In genomic region chr5:12277504-12278192, GRCh38 we compare ENCODE assay signal across 14 cellular contexts.
DNase-seq lines count a peak whose midpoint lies in the region; ATAC-seq and TF ChIP-seq lines count a peak whose summit lies in the region.
"Had no signal": no experiment of that assay in that cellular context is flagged by ENCODE, and none has a peak within 500 bp of the region (broad histone marks: within the 10 kb centered on the region; RNA-seq: fewer than 3 reads in every experiment).

No MANE protein-coding gene starts in this region.

- H3K14ac ChIP-seq in mesenchymal stem cell (ENCODE audit: low read length in 2 of 2), result no peak overlapping the region

- 88% methylated on average over 1 of the region's 2 CpGs for WGBS in mesenchymal stem cell

- no peak overlapping the region for H2BK5ac ChIP-seq in mesenchymal stem cell (ENCODE audit: low read depth, low read length, poor library complexity, severe bottlenecking)

- H3K27me3 ChIP-seq in DND-41 (ENCODE audit: insufficient read depth, low read length, poor library complexity), result no peaks in the 10 kb centered on the region
- no peaks in the 10 kb centered on the region for H3K27me3 ChIP-seq in mesenchymal stem cell (ENCODE audit: control insufficient read depth in 1 of 2, insufficient read depth in 1 of 2, low read length in 2 of 2)

- H4K20me1 ChIP-seq in DND-41 (ENCODE audit: insufficient read depth, low read length), result no peaks in the 10 kb centered on the region

- H3K18ac ChIP-seq in mesenchymal stem cell (ENCODE audit: low read depth in 1 of 2, low read length in 2 of 2), result no peak overlapping the region

- H2BK15ac ChIP-seq in mesenchymal stem cell (ENCODE audit: low read depth, poor library complexity, severe bottlenecking), result no peak overlapping the region

- H3K4me2 ChIP-seq in DND-41 (ENCODE audit: insufficient read depth, low read length) (no peak overlapping the region), mesenchymal stem cell (ENCODE audit: low read length, poor library complexity, severe bottlenecking) (no peak overlapping the region)

- H2BK12ac ChIP-seq in mesenchymal stem cell (ENCODE audit: low read length in 2 of 2), result no peak overlapping the region

- DNase-seq in DND-41, result peak; percentile 22
- no peak for DNase-seq in C1 segment of cervical spinal cord (lab: John Stamatoyannopoulos, UW)
- no peak for DNase-seq in mesenchymal stem cell
- no peak for DNase-seq in cerebellar cortex (ENCODE audit: low spot score)
- DNase-seq: activated naive CD8-positive, alpha-beta T cell treated with anti-CD3 and anti-CD28 coated beads, Interleukin-2, amount 10 ng/mL, durations not matched to agents 7 days and 5 days; DMS 273 treated with DMSO at 0.1 percent for 48 hours; NCI-H226; stimulated activated CD4-positive, alpha-beta T cell treated with anti-CD3 and anti-CD28 coated beads, Interleukin-4, amount 100 ng/mL, for 4 hours had no signal

- H2AFZ ChIP-seq in DND-41 (ENCODE audit: low read depth, low read length), result 0 out of 2 replicates have a peak overlapping the region, but pooled peaks have one; percentile 8
- no peak overlapping the region for H2AFZ ChIP-seq in mesenchymal stem cell (ENCODE audit: low read depth, low read length)

- no peak overlapping the region for H4K91ac ChIP-seq in mesenchymal stem cell (ENCODE audit: low read length)

- H3K79me2 ChIP-seq in DND-41 (ENCODE audit: insufficient read depth, low read length), result no peaks in the 10 kb centered on the region

- peaks cover 17% of the 10 kb centered on the region for H3K4me1 ChIP-seq in DND-41 (ENCODE audit: insufficient read depth, low read length)
- no peaks in the 10 kb centered on the region for H3K4me1 ChIP-seq in mesenchymal stem cell (ENCODE audit: control insufficient read depth, insufficient read depth, low read depth, low read length)

- no peak overlapping the region for H4K8ac ChIP-seq in mesenchymal stem cell (ENCODE audit: low read length)

- TF ChIP-seq CTCF in DND-41 (IDR thresholded peaks at IDR 0.05; ENCODE audit: borderline replicate concordance, extremely low read depth, low read length, poor library complexity, severe bottlenecking), result peak; percentile 16

- no peak overlapping the region for H3K4ac ChIP-seq in mesenchymal stem cell (ENCODE audit: low read depth in 1 of 2, low read length in 2 of 2)

- no peak overlapping the region for H2BK120ac ChIP-seq in mesenchymal stem cell (ENCODE audit: low read depth, low read length)

- ATAC-seq in DND-41 (ENCODE audit: insufficient read depth, low read depth), result peak; percentile 93
- ATAC-seq in GM19324 (IDR thresholded peaks at IDR 0.05; ENCODE audit: low FRiP score, unreplicated experiment), result peak; percentile 82
- ATAC-seq in HG02610 (IDR thresholded peaks at IDR 0.05; ENCODE audit: unreplicated experiment), result peak; percentile 93
- peak; percentile 97 for ATAC-seq in HG03196 (IDR thresholded peaks at IDR 0.05; ENCODE audit: unreplicated experiment)
- ATAC-seq in HG02571 (IDR thresholded peaks at IDR 0.05; ENCODE audit: unreplicated experiment), result no peak
- ATAC-seq: Panc1 had no signal

- no peaks in the 10 kb centered on the region for H3K36me3 ChIP-seq in DND-41 (ENCODE audit: insufficient read depth, low read length)
- no peaks in the 10 kb centered on the region for H3K36me3 ChIP-seq in mesenchymal stem cell (ENCODE audit: control insufficient read depth in 1 of 2, insufficient read depth in 2 of 2, low read depth in 1 of 2, low read length in 2 of 2)

- no peaks in the 10 kb centered on the region for H3K9me3 ChIP-seq in DND-41 (ENCODE audit: insufficient read depth, low read length, severe bottlenecking)
- H3K9me3 ChIP-seq in mesenchymal stem cell (ENCODE audit: control insufficient read depth, low read length), result peaks cover 11% of the 10 kb centered on the region

- no peak overlapping the region for H2AK5ac ChIP-seq in mesenchymal stem cell (ENCODE audit: low read length, severe bottlenecking)

- H3K79me1 ChIP-seq in mesenchymal stem cell (replicated peaks; ENCODE audit: low read length, poor library complexity, severe bottlenecking), result no peaks in the 10 kb centered on the region

- H3K23ac ChIP-seq in mesenchymal stem cell (ENCODE audit: low read length in 2 of 2), result no peak overlapping the region

- H3K9ac ChIP-seq in DND-41 (ENCODE audit: low read depth, low read length) (no peak overlapping the region), mesenchymal stem cell (ENCODE audit: low read length) (no peak overlapping the region)

- no peak overlapping the region for H3K4me3 ChIP-seq in DND-41 (ENCODE audit: low read depth in 1 of 2, low read length in 2 of 2)
- H3K4me3 ChIP-seq in mesenchymal stem cell (ENCODE audit: insufficient read depth in 1 of 2, low read depth in 1 of 2, low read length in 2 of 2), result no peak overlapping the region
- H3K4me3 ChIP-seq: coronary artery had no signal

- H3K27ac ChIP-seq in DND-41 (ENCODE audit: low read length) (peak overlapping the region; percentile 61), mesenchymal stem cell (ENCODE audit: low read length, poor library complexity, severe bottlenecking) (no peak overlapping the region)
- H3K27ac ChIP-seq: coronary artery had no signal
